ENCODE assay signal across 1 cellular context in the genomic region with DNA sequence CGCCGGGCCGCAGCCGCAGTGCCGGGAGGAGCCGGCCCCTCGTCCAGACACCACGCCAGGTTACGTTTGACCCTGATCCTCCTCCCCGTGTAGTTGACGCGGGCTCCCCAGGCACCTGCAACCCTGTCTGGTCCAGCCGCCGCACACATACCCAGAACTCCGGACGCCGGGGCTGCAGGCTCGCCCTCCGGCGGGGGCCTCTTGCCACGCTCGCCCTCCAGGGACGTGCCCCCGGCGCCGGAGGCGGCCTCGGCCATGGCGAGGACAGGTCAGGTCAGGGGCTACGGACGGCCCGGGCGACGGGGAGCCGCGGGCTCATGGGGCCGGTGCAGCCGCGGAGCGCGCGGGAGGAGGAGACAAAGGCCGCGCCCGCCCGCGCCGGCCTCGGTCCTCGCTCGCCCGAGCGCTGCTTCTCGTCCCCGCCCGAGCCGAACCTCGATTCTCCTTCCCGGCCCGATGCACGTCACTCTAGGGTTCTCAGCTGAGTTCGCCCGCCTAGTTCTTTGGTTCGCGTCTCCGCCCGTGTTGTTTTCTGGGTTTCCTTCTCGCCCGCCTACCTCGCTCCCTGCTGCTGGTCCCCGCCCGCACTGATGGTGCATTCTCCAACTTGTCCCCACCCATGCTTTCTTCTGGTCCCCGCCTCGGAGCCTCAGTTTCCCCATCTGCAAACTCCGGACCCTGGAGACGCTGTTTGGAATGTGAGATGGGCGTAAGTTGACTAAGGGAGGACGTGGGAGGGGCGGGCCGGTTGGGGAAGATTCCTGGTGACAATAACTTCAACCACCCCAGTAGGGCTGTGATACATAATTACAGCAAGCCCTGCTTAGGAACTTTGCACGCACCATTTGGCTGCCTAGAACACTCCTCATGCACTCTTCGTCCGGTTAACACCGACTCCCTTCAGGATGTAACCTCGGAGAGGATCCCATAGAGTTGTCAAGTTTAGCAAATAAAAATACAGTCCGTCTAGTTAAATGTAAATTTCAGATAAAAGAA.
TF ChIP-seq lines count a peak whose summit lies in the region.

A gene with protein sequence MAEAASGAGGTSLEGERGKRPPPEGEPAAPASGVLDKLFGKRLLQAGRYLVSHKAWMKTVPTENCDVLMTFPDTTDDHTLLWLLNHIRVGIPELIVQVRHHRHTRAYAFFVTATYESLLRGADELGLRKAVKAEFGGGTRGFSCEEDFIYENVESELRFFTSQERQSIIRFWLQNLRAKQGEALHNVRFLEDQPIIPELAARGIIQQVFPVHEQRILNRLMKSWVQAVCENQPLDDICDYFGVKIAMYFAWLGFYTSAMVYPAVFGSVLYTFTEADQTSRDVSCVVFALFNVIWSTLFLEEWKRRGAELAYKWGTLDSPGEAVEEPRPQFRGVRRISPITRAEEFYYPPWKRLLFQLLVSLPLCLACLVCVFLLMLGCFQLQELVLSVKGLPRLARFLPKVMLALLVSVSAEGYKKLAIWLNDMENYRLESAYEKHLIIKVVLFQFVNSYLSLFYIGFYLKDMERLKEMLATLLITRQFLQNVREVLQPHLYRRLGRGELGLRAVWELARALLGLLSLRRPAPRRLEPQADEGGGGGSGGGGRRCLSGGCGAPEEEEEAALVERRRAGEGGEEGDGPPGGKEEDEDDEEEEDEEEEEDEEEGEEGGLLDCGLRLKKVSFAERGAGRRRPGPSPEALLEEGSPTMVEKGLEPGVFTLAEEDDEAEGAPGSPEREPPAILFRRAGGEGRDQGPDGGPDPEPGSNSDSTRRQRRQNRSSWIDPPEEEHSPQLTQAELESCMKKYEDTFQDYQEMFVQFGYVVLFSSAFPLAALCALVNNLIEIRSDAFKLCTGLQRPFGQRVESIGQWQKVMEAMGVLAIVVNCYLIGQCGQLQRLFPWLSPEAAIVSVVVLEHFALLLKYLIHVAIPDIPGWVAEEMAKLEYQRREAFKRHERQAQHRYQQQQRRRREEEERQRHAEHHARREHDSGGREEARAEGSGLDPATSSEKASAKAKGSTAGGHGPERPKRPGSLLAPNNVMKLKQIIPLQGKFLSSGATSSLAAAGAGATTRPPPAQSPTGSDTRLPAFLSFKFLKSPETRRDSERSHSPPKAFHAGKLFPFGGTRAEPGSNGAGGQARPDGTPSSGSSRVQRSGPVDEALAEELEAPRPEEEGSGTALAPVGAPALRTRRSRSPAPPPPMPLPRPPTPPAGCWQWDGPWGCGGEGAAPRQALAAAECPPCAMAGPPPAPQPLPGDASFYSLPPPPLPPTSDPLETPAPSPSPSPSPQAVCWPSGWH (minus strand): TSS at position 442 of the 996 bp plus-strand sequence. CDS start 185 bp downstream, at position 257.

TF ChIP-seq in HEK293, 187 proteins besides CTCF, POLR2A, EP300 and RAD21 (continued from another document and continues in another):
- TF ChIP-seq, protein P1, sequence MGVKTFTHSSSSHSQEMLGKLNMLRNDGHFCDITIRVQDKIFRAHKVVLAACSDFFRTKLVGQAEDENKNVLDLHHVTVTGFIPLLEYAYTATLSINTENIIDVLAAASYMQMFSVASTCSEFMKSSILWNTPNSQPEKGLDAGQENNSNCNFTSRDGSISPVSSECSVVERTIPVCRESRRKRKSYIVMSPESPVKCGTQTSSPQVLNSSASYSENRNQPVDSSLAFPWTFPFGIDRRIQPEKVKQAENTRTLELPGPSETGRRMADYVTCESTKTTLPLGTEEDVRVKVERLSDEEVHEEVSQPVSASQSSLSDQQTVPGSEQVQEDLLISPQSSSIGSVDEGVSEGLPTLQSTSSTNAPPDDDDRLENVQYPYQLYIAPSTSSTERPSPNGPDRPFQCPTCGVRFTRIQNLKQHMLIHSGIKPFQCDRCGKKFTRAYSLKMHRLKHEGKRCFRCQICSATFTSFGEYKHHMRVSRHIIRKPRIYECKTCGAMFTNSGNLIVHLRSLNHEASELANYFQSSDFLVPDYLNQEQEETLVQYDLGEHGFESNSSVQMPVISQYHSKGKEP (tag by site-specific recombination; IDR thresholded peaks at IDR 0.05), result peak; percentile 90
- TF ChIP-seq ZNF133 (tag by site-specific recombination; IDR thresholded peaks at IDR 0.05), result peak; percentile 43
- TF ChIP-seq KLF16 (tag by site-specific recombination; IDR thresholded peaks at IDR 0.05), result peak; percentile 99
- no peak for TF ChIP-seq ZNF555 (tag by site-specific recombination; conservative IDR thresholded peaks at IDR 0.05)
- TF ChIP-seq ZBTB7A (tag by site-specific recombination; IDR thresholded peaks at IDR 0.05; ENCODE audit: low read depth), result peak; percentile 96
- peak; percentile 91 for TF ChIP-seq ZNF10 (tag by site-specific recombination; IDR thresholded peaks at IDR 0.05)
- TF ChIP-seq, protein P2, sequence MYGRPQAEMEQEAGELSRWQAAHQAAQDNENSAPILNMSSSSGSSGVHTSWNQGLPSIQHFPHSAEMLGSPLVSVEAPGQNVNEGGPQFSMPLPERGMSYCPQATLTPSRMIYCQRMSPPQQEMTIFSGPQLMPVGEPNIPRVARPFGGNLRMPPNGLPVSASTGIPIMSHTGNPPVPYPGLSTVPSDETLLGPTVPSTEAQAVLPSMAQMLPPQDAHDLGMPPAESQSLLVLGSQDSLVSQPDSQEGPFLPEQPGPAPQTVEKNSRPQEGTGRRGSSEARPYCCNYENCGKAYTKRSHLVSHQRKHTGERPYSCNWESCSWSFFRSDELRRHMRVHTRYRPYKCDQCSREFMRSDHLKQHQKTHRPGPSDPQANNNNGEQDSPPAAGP (tag by site-specific recombination; IDR thresholded peaks at IDR 0.05), result peak; percentile 99
- peak; percentile 84; the same call in 1 of the 2 replicates for TF ChIP-seq ZNF169 (tag by site-specific recombination; IDR thresholded peaks at IDR 0.05)
- TF ChIP-seq ZNF473 (tag by site-specific recombination; IDR thresholded peaks at IDR 0.05), result peak; percentile 99
- peak; percentile 93 for TF ChIP-seq ZNF501 (tag by site-specific recombination; IDR thresholded peaks at IDR 0.05)
- no peak for TF ChIP-seq ZNF175 (tag by site-specific recombination; IDR thresholded peaks at IDR 0.05)
- TF ChIP-seq, protein P3, sequence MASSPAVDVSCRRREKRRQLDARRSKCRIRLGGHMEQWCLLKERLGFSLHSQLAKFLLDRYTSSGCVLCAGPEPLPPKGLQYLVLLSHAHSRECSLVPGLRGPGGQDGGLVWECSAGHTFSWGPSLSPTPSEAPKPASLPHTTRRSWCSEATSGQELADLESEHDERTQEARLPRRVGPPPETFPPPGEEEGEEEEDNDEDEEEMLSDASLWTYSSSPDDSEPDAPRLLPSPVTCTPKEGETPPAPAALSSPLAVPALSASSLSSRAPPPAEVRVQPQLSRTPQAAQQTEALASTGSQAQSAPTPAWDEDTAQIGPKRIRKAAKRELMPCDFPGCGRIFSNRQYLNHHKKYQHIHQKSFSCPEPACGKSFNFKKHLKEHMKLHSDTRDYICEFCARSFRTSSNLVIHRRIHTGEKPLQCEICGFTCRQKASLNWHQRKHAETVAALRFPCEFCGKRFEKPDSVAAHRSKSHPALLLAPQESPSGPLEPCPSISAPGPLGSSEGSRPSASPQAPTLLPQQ (tag by site-specific recombination; IDR thresholded peaks at IDR 0.05), result peak; percentile 97
- peak; percentile 94 for TF ChIP-seq ZFP69B (tag by site-specific recombination; IDR thresholded peaks at IDR 0.05)
- TF ChIP-seq TRIM28 (IDR thresholded peaks at IDR 0.05; ENCODE audit: borderline replicate concordance, low read length), result peak; percentile 96; the same call in 1 of the 2 replicates
- TF ChIP-seq ZNF112 (tag by site-specific recombination; IDR thresholded peaks at IDR 0.05), result no peak
- TF ChIP-seq ZNF677 (tag by site-specific recombination; IDR thresholded peaks at IDR 0.05), result peak; percentile 82
- peak; percentile 45 for TF ChIP-seq FEZF1 (tag by site-specific recombination; IDR thresholded peaks at IDR 0.05)
- TF ChIP-seq ZBTB1 (tag by site-specific recombination; IDR thresholded peaks at IDR 0.05), result no peak
- peak; percentile 100 for TF ChIP-seq ZNF561 (tag by site-specific recombination; IDR thresholded peaks at IDR 0.05; ENCODE audit: borderline replicate concordance)
- peak; percentile 48; the same call in 1 of the 2 replicates for TF ChIP-seq OSR2 (tag by site-specific recombination; IDR thresholded peaks at IDR 0.05)
- peak; percentile 99 for TF ChIP-seq ZNF660 (tag by site-specific recombination; IDR thresholded peaks at IDR 0.05)
- no peak for TF ChIP-seq ZNF274 (IDR thresholded peaks at IDR 0.05; ENCODE audit: low read length)
- TF ChIP-seq ZNF274 (tag by site-specific recombination; IDR thresholded peaks at IDR 0.05; ENCODE audit: borderline replicate concordance), result no peak
- TF ChIP-seq ZNF211 (tag by site-specific recombination; IDR thresholded peaks at IDR 0.05; ENCODE audit: low read depth), result no peak
- peak; percentile 98 for TF ChIP-seq ZNF629 (tag by site-specific recombination; IDR thresholded peaks at IDR 0.05)
- TF ChIP-seq, protein P4, sequence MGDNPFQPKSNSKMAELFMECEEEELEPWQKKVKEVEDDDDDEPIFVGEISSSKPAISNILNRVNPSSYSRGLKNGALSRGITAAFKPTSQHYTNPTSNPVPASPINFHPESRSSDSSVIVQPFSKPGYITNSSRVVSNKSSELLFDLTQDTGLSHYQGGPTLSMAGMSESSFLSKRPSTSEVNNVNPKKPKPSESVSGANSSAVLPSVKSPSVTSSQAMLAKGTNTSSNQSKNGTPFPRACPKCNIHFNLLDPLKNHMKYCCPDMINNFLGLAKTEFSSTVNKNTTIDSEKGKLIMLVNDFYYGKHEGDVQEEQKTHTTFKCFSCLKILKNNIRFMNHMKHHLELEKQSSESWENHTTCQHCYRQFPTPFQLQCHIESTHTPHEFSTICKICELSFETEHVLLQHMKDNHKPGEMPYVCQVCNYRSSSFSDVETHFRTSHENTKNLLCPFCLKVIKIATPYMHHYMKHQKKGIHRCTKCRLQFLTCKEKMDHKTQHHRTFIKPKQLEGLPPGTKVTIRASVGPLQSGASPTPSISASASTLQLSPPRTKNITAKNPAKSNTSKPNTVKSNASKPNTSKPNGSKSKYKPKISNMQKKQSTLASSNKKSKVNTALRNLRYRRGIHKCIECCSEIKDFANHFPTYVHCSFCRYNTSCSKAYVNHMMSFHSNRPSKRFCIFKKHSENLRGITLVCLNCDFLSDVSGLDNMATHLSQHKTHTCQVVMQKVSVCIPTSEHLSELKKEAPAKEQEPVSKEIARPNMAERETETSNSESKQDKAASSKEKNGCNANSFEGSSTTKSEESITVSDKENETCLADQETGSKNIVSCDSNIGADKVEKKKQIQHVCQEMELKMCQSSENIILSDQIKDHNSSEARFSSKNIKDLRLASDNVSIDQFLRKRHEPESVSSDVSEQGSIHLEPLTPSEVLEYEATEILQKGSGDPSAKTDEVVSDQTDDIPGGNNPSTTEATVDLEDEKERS (tag by site-specific recombination; IDR thresholded peaks at IDR 0.05), result 0 out of 2 replicates have a peak, but pooled peaks have one; percentile 15
- peak; percentile 63; the same call in 1 of the 2 replicates for TF ChIP-seq ZNF558 (tag by site-specific recombination; IDR thresholded peaks at IDR 0.05)
- no peak for TF ChIP-seq ZNF404 (tag by site-specific recombination; IDR thresholded peaks at IDR 0.05)
- TF ChIP-seq KLF10 (tag by site-specific recombination; IDR thresholded peaks at IDR 0.05), result peak; percentile 95
- TF ChIP-seq ZNF529 (tag by site-specific recombination; IDR thresholded peaks at IDR 0.05; ENCODE audit: insufficient replicate concordance), result peak; percentile 63
- TF ChIP-seq ZNF521 (tag by site-specific recombination; IDR thresholded peaks at IDR 0.05), result no peak
- no peak for TF ChIP-seq ZNF140 (tag by site-specific recombination; IDR thresholded peaks at IDR 0.05)
- peak; percentile 97 for TF ChIP-seq ZNF2 (tag by site-specific recombination; IDR thresholded peaks at IDR 0.05)
- no peak for TF ChIP-seq ZNF155 (tag by site-specific recombination; IDR thresholded peaks at IDR 0.05)
- peak; percentile 75; the same call in 1 of the 2 replicates for TF ChIP-seq ZNF23 (tag by site-specific recombination; IDR thresholded peaks at IDR 0.05; ENCODE audit: borderline replicate concordance)
- no peak for TF ChIP-seq ZNF202 (tag by site-specific recombination; IDR thresholded peaks at IDR 0.05; ENCODE audit: borderline replicate concordance)
- no peak for TF ChIP-seq ZNF701 (tag by site-specific recombination; IDR thresholded peaks at IDR 0.05)
- TF ChIP-seq, protein P5, sequence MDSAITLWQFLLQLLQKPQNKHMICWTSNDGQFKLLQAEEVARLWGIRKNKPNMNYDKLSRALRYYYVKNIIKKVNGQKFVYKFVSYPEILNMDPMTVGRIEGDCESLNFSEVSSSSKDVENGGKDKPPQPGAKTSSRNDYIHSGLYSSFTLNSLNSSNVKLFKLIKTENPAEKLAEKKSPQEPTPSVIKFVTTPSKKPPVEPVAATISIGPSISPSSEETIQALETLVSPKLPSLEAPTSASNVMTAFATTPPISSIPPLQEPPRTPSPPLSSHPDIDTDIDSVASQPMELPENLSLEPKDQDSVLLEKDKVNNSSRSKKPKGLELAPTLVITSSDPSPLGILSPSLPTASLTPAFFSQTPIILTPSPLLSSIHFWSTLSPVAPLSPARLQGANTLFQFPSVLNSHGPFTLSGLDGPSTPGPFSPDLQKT (IDR thresholded peaks at IDR 0.05; ENCODE audit: borderline replicate concordance, low read depth, low read length), result no peak
- TF ChIP-seq ZBTB48 (tag by site-specific recombination; IDR thresholded peaks at IDR 0.05), result peak; percentile 99
- TF ChIP-seq, protein P6, sequence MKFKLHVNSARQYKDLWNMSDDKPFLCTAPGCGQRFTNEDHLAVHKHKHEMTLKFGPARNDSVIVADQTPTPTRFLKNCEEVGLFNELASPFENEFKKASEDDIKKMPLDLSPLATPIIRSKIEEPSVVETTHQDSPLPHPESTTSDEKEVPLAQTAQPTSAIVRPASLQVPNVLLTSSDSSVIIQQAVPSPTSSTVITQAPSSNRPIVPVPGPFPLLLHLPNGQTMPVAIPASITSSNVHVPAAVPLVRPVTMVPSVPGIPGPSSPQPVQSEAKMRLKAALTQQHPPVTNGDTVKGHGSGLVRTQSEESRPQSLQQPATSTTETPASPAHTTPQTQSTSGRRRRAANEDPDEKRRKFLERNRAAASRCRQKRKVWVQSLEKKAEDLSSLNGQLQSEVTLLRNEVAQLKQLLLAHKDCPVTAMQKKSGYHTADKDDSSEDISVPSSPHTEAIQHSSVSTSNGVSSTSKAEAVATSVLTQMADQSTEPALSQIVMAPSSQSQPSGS (tag by site-specific recombination; IDR thresholded peaks at IDR 0.05; ENCODE audit: low read depth), result peak; percentile 94
- no peak for TF ChIP-seq ZNF514 (tag by site-specific recombination; IDR thresholded peaks at IDR 0.05)
- TF ChIP-seq ZFHX2 (tag by site-specific recombination; conservative IDR thresholded peaks at IDR 0.05), result peak; percentile 92
- no peak for TF ChIP-seq ZNF292 (tag by site-specific recombination; IDR thresholded peaks at IDR 0.05; ENCODE audit: borderline replicate concordance, low read depth)
- TF ChIP-seq ZNF223 (tag by site-specific recombination; IDR thresholded peaks at IDR 0.05), result peak; percentile 87; the same call in 1 of the 2 replicates
- peak; percentile 93 for TF ChIP-seq ZNF792 (tag by site-specific recombination; IDR thresholded peaks at IDR 0.05)
- TF ChIP-seq, protein P7, sequence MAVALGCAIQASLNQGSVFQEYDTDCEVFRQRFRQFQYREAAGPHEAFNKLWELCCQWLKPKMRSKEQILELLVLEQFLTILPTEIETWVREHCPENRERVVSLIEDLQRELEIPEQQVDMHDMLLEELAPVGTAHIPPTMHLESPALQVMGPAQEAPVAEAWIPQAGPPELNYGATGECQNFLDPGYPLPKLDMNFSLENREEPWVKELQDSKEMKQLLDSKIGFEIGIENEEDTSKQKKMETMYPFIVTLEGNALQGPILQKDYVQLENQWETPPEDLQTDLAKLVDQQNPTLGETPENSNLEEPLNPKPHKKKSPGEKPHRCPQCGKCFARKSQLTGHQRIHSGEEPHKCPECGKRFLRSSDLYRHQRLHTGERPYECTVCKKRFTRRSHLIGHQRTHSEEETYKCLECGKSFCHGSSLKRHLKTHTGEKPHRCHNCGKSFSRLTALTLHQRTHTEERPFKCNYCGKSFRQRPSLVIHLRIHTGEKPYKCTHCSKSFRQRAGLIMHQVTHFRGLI (tag by site-specific recombination; IDR thresholded peaks at IDR 0.05), result peak; percentile 58
- no peak for TF ChIP-seq GLI2 (tag by site-specific recombination; IDR thresholded peaks at IDR 0.05; ENCODE audit: borderline replicate concordance, low read depth)
